1 cellular context compared by ENCODE assay signal in the genomic region with DNA sequence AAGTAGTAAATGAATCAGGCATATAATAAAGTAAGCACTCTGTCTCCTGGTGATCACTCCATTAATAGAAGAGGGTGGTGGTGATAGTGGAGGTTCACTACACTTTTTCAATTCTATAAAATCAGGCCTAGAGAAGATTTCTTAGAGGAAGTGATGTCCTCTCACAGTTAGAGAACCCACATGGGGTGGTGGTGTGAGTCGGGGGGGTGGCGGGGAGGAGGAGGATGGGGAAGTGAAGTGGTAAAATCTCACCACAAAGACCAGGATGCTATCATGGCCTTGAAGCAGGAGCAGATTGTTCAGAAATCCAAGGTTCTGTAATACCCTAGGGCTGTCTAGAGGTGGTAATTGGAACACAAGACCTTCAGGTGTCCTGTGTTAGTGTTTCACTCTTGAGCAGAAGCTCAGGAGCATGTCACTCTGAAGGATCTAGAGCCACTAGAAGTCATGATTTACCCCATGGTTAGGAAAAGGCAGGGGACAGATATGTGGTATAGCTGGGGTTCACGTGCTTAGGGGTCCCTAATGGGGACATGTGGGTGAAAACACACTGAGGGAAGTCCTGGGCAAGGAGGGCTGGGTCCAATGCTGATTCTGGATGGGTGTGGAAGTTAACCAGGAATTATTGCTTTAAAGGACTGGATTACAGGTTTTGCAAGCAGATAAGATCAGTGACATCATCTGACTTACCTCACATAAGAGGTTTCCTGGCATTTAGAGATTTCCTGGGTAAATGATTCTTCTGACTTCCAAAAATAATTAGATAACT.
A peak's percentile ranks its signal among the peaks of the same experiment; 100 is the strongest.
TF ChIP-seq lines count a peak whose summit lies in the region.

No MANE protein-coding gene starts in this region.

TF ChIP-seq in K562, 482 proteins besides CTCF, POLR2A, EP300 and RAD21 (continued from another document):
- TF ChIP-seq, protein P1, sequence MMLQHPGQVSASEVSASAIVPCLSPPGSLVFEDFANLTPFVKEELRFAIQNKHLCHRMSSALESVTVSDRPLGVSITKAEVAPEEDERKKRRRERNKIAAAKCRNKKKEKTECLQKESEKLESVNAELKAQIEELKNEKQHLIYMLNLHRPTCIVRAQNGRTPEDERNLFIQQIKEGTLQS (IDR thresholded peaks at IDR 0.05): peak; percentile 67
- TF ChIP-seq, protein P1 (CRISPR knock-in tag; conservative IDR thresholded peaks at IDR 0.05): no peak
- TF ChIP-seq JUND (IDR thresholded peaks at IDR 0.05; ENCODE audit: borderline replicate concordance, low read depth, low read length) (peak; percentile 49; the same call in 1 of the 2 replicates), JUND (tag; IDR thresholded peaks at IDR 0.05; ENCODE audit: borderline replicate concordance, low read depth, low read length) (peak; percentile 34; the same call in 1 of the 3 replicates), ATF7 (IDR thresholded peaks at IDR 0.05) (peak; percentile 56)
